In genomic region chr10:122541541-122542002, GRCh38 we compare ENCODE assay signal across 12 cellular contexts. TPM values are rescaled to one million over a fixed set of nuclear protein-coding genes. Genes with fewer than 3 reads are reported as not detected.
DNase-seq lines count a peak whose midpoint lies in the region; ATAC-seq and TF ChIP-seq lines count a peak whose summit lies in the region.
"Had no signal": no experiment of that assay in that cellular context is flagged by ENCODE, and none has a peak within 500 bp of the region (broad histone marks: within the 10 kb centered on the region; RNA-seq: fewer than 3 reads in every experiment).

No MANE protein-coding gene starts in this region.

- in situ Hi-C loops in transverse colon (cut with MboI; ENCODE audit: low pct_ligation_motif_present in 1 of 4, low pct_unique_long_range_greater_than_20kb in 1 of 4, low sequenced_read_pairs in 3 of 4): no loop called here

- intact Hi-C loops in transverse colon (cut with DNase I; ENCODE audit: low total_unique reads): no loop called here

- H3K27ac ChIP-seq in transverse colon: peak overlapping the region; percentile 39 to 70 (median 58)
- H3K27ac ChIP-seq: heart right ventricle had no signal

- 25 to 27% methylated on average over 4 of the region's 4 CpGs for WGBS in transverse colon (ENCODE audit: low coverage in 1 of 2), 2 donors

- no peak for DNase-seq in activated T-cell treated with anti-CD3 and anti-CD28 coated beads, Interleukin-2, amount 50 U/mL, for 72 hours
- no peak for DNase-seq in activated T-cell treated with anti-CD3 and anti-CD28 coated beads, Interleukin-2, amount 50 U/mL, for 24 hours
- no peak for DNase-seq in T-helper 17 cell
- peak; percentile 75 for DNase-seq in fibroblast of the aortic adventitia (ENCODE audit: low read depth)
- DNase-seq in transverse colon: no peak
- DNase-seq in NCI-H748 treated with DMSO at 0.1 percent for 48 hours (lab: John Stamatoyannopoulos, UW): no peak
- DNase-seq: heart right ventricle, midbrain, NCI-H446, upper lobe of left lung had no signal

- peak overlapping the region in 1 of 2 donors; percentile 11 for H3K4me3 Mint-ChIP-seq in activated T-cell treated with anti-CD3 and anti-CD28 coated beads, Interleukin-2, amount 50 U/mL, for 72 hours
- H3K4me3 Mint-ChIP-seq in activated T-cell treated with anti-CD3 and anti-CD28 coated beads, Interleukin-2, amount 50 U/mL, for 24 hours: no peak overlapping the region
- peak overlapping the region; percentile 60 for H3K4me3 Mint-ChIP-seq in T-helper 17 cell

- no peaks in the 10 kb centered on the region for H3K36me3 ChIP-seq in transverse colon
- H3K36me3 ChIP-seq: heart right ventricle, upper lobe of left lung had no signal

- H3K27me3 ChIP-seq in transverse colon: no peaks in the 10 kb centered on the region
- H3K27me3 ChIP-seq: heart right ventricle, upper lobe of left lung had no signal

- peaks cover 6% of the 10 kb centered on the region for H3K27me3 Mint-ChIP-seq in activated T-cell treated with anti-CD3 and anti-CD28 coated beads, Interleukin-2, amount 50 U/mL, for 72 hours (ENCODE audit: low read depth)
- no peaks in the 10 kb centered on the region for H3K27me3 Mint-ChIP-seq in activated T-cell treated with anti-CD3 and anti-CD28 coated beads, Interleukin-2, amount 50 U/mL, for 24 hours
- no peaks in the 10 kb centered on the region for H3K27me3 Mint-ChIP-seq in T-helper 17 cell

- TF ChIP-seq CTCF in fibroblast of the aortic adventitia (IDR thresholded peaks at IDR 0.05; ENCODE audit: insufficient read depth, low read length) (no peak), transverse colon (IDR thresholded peaks at IDR 0.05) (no peak)

- peaks cover 18% of the 10 kb centered on the region for H3K4me1 Mint-ChIP-seq in activated T-cell treated with anti-CD3 and anti-CD28 coated beads, Interleukin-2, amount 50 U/mL, for 72 hours (ENCODE audit: low read depth)
- peaks cover 37% of the 10 kb centered on the region for H3K4me1 Mint-ChIP-seq in activated T-cell treated with anti-CD3 and anti-CD28 coated beads, Interleukin-2, amount 50 U/mL, for 24 hours (ENCODE audit: low read depth)
- peaks cover 40% of the 10 kb centered on the region for H3K4me1 Mint-ChIP-seq in T-helper 17 cell

- H3K9me3 Mint-ChIP-seq in activated T-cell treated with anti-CD3 and anti-CD28 coated beads, Interleukin-2, amount 50 U/mL, for 72 hours: no peaks in the 10 kb centered on the region
- H3K9me3 Mint-ChIP-seq in activated T-cell treated with anti-CD3 and anti-CD28 coated beads, Interleukin-2, amount 50 U/mL, for 24 hours: no peaks in the 10 kb centered on the region

- H3K4me1 ChIP-seq in transverse colon: peaks cover 11 to 46% (median 30%) of the 10 kb centered on the region in 4 donors

- no peak for TF ChIP-seq POLR2A in transverse colon (IDR thresholded peaks at IDR 0.05)

- H3K36me3 Mint-ChIP-seq in activated T-cell treated with anti-CD3 and anti-CD28 coated beads, Interleukin-2, amount 50 U/mL, for 72 hours (ENCODE audit: insufficient read depth in 2 of 2): no peaks in the 10 kb centered on the region
- no peaks in the 10 kb centered on the region for H3K36me3 Mint-ChIP-seq in activated T-cell treated with anti-CD3 and anti-CD28 coated beads, Interleukin-2, amount 50 U/mL, for 24 hours (ENCODE audit: low read depth)
- H3K36me3 Mint-ChIP-seq in T-helper 17 cell (ENCODE audit: low read depth): no peaks in the 10 kb centered on the region

- no peak overlapping the region for H3K4me3 ChIP-seq in fibroblast of the aortic adventitia (ENCODE audit: low read depth, low read length)
- no peak overlapping the region for H3K4me3 ChIP-seq in transverse colon
- H3K4me3 ChIP-seq: heart right ventricle, upper lobe of left lung had no signal

- no peak for TF ChIP-seq EP300 in transverse colon (IDR thresholded peaks at IDR 0.05; ENCODE audit: low read depth)

- no peak overlapping the region for H3K27ac Mint-ChIP-seq in activated T-cell treated with anti-CD3 and anti-CD28 coated beads, Interleukin-2, amount 50 U/mL, for 72 hours
- H3K27ac Mint-ChIP-seq in activated T-cell treated with anti-CD3 and anti-CD28 coated beads, Interleukin-2, amount 50 U/mL, for 24 hours: no peak overlapping the region
- peak overlapping the region; percentile 84 for H3K27ac Mint-ChIP-seq in T-helper 17 cell

- H3K9me3 ChIP-seq in T-helper 17 cell (ENCODE audit: control insufficient read depth, low read length, poor library complexity, severe bottlenecking) (no peaks in the 10 kb centered on the region), transverse colon (no peaks in the 10 kb centered on the region)
- H3K9me3 ChIP-seq: heart right ventricle, upper lobe of left lung had no signal

- ATAC-seq in activated T-cell treated with anti-CD3 and anti-CD28 coated beads, Interleukin-2, amount 50 U/mL, for 72 hours (replicated peaks in 1 of 2): peak; percentile 80 to 87
- ATAC-seq in T-helper 17 cell (peak; percentile 77), HG03097 (IDR thresholded peaks at IDR 0.05; ENCODE audit: low FRiP score, unreplicated experiment) (no peak), GM21786 (IDR thresholded peaks at IDR 0.05; ENCODE audit: unreplicated experiment) (no peak)
- ATAC-seq: heart right ventricle had no signal

RNA-seq across cellular contexts. Expression of gene DMBT1, which starts 19.0 kb away (rescaled TPM):
- total RNA-seq in activated T-cell treated with anti-CD3 and anti-CD28 coated beads, Interleukin-2, amount 50 U/mL, for 72 hours: not detected
- not detected for total RNA-seq in T-helper 17 cell
- total RNA-seq in fibroblast of the aortic adventitia (ENCODE audit: low replicate concordance): under 0.01 and 0.08 TPM in 2 replicates
- 100 to 1,000 TPM in 1 of 4 donors, 10 to 100 TPM in 3; 42.2 to 124 (median 68.5) TPM for total RNA-seq in transverse colon

Comparison
In these comparisons a context has a peak if more than half of its experiments do, and no peak if none do; other contexts are left out.
1. ATAC-seq: peak in activated T-cell treated with anti-CD3 and anti-CD28 coated beads, Interleukin-2, amount 50 U/mL, for 72 hours (2 of 2) and T-helper 17 cell (single experiment); none in HG03097 (single experiment) and GM21786 (single experiment).
2. RNA of gene DMBT1, which starts 19.0 kb away (total RNA-seq): 42.2 to 124 TPM in transverse colon; not detected in activated T-cell treated with anti-CD3 and anti-CD28 coated beads, Interleukin-2, amount 50 U/mL, for 72 hours, not detected in T-helper 17 cell and under 0.01 to 0.08 TPM in fibroblast of the aortic adventitia; every median in the first group is over 10 times any median in the second.